Comparison of ENCODE assay signal across 1 cellular context in genomic region chr1:178345238-178345637, GRCh38.
A peak's percentile ranks its signal among the peaks of the same experiment; 100 is the strongest.
TF ChIP-seq lines count a peak whose summit lies in the region.

No MANE protein-coding gene starts in this region.

TF ChIP-seq in HepG2, 621 proteins besides CTCF, POLR2A, EP300 and RAD21:
- no peak for TF ChIP-seq DBP (CRISPR knock-in tag; IDR thresholded peaks at IDR 0.05; ENCODE audit: not compliant biosample characterization)
- TF ChIP-seq ZNF556 (CRISPR knock-in tag; IDR thresholded peaks at IDR 0.05; ENCODE audit: borderline replicate concordance) = no peak
- TF ChIP-seq PAX8 (CRISPR knock-in tag; IDR thresholded peaks at IDR 0.05; ENCODE audit: borderline replicate concordance) = no peak
- TF ChIP-seq MYNN (CRISPR knock-in tag; IDR thresholded peaks at IDR 0.05; ENCODE audit: low read depth) = no peak
- peak; percentile 58; the same call in 1 of the 2 replicates for TF ChIP-seq CEBPB (IDR thresholded peaks at IDR 0.05; ENCODE audit: borderline replicate concordance, low read depth, low read length)
- TF ChIP-seq HNF4A (CRISPR knock-in tag; IDR thresholded peaks at IDR 0.05) = peak; percentile 25; the same call in 1 of the 2 replicates
- TF ChIP-seq ZNF235 (CRISPR knock-in tag; IDR thresholded peaks at IDR 0.05; ENCODE audit: borderline replicate concordance) = no peak
